In the genomic region with DNA sequence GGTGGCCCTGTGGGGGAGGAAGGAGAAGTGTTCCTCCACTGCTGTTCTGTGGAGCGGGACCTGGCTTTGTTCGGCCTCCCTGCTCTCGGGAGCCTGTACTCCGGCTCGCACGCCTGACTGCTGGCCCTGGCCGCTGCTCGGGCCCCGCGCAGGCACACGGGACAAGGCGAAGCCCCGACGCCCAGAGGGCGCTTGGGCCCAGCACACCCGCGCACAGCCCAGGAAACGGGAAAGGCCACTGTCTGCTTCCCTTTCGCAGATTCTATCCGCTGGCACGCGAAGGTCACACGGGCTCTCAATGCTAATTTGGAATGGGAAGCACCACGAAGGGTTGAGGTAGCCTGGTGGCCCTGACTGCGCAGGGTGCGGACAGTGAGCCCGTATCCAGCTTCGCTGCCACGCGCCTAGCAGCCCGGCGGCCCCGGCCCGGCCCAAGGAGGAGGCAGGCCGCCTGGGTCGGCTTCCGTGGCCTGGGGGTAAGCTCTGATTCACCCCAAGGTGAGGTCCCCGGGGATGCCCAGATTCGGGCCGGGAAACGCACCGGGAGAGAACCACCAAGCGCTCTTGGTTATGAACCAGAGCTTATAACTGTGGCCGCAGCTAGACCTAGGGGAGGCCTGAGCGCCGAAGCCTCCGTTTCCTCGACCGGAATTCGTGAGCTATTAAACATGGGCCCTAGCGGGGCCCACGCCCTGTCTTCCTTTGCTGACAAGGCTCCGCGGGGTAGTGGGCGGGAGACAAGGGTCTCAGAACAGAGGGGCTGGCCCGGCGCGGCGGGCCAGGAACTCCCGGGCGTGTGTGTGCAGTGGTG, we compare ENCODE assay signal across 9 cellular contexts. TPM values are rescaled to one million over a fixed set of nuclear protein-coding genes. Genes with fewer than 3 reads are reported as not detected.
DNase-seq lines count a peak whose midpoint lies in the region; ATAC-seq lines count a peak whose summit lies in the region.
"Had no signal": no experiment of that assay in that cellular context is flagged by ENCODE, and none has a peak within 500 bp of the region (broad histone marks: within the 10 kb centered on the region; RNA-seq: fewer than 3 reads in every experiment).

No MANE protein-coding gene starts in this region.

- H3K4me3 ChIP-seq in mesodermal cell (ENCODE audit: extremely low read depth, insufficient read depth, low read length, poor library complexity, severe bottlenecking) (peak overlapping the region; percentile 14), aorta (ENCODE audit: low read length in 2 of 2) (peak overlapping the region in 1 of 2 donors; percentile 8)

- H3K4me1 ChIP-seq in mesodermal cell (ENCODE audit: control insufficient read depth, insufficient read depth, low read length, poor library complexity, severe bottlenecking) (peaks cover 26% of the 10 kb centered on the region), aorta (ENCODE audit: control insufficient read depth in 1 of 2, insufficient read depth in 2 of 2, low read length in 2 of 2) (no peaks in the 10 kb centered on the region)

- no peaks in the 10 kb centered on the region for H3K36me3 ChIP-seq in mesodermal cell (ENCODE audit: control insufficient read depth, insufficient read depth, low read length)
- H3K36me3 ChIP-seq in aorta (ENCODE audit: control insufficient read depth in 1 of 2, insufficient read depth in 2 of 2, low read length in 1 of 2): no peaks in the 10 kb centered on the region

- no peak overlapping the region for H3K27ac ChIP-seq in mesodermal cell (ENCODE audit: low read depth, low read length, severe bottlenecking)
- no peak overlapping the region for H3K27ac ChIP-seq in aorta (ENCODE audit: low read depth in 1 of 2, low read length in 2 of 2)
- H3K27ac ChIP-seq: VCaP had no signal

- 47 to 57% methylated on average over 50 to 56 of the region's 61 CpGs for WGBS in mesodermal cell (ENCODE audit: insufficient coverage in 2 of 2), 2 experiments
- WGBS in aorta, 2 donors: 7 to 9% methylated on average over 60 to 61 of the region's 61 CpGs

- peak; percentile 9 for DNase-seq in stimulated activated CD4-positive, alpha-beta T cell treated with anti-CD3 and anti-CD28 coated beads, Interleukin-15, amount 100 ng/mL, for 24 hours
- DNase-seq in stimulated activated CD4-positive, alpha-beta T cell treated with anti-CD3 and anti-CD28 coated beads, Interleukin-4, amount 100 ng/mL, for 4 hours: no peak
- DNase-seq in ecto neural progenitor cell (ENCODE audit: low spot score) (peak; percentile 49), aorta (no peak), C1 segment of cervical spinal cord (lab: John Stamatoyannopoulos, UW) (no peak), DMS153 (lab: John Stamatoyannopoulos, UW) (no peak)
- DNase-seq in activated CD4-positive, alpha-beta T cell treated with anti-CD3 and anti-CD28 coated beads for 48 hours: no peak

- peaks cover 0 to 2% of the 10 kb centered on the region in 2 donors for H3K27me3 ChIP-seq in aorta (ENCODE audit: control insufficient read depth in 1 of 2, insufficient read depth in 2 of 2, low read length in 1 of 2)

- H3K9me3 ChIP-seq in mesodermal cell (ENCODE audit: control insufficient read depth, low read length): no peaks in the 10 kb centered on the region
- no peaks in the 10 kb centered on the region for H3K9me3 ChIP-seq in aorta (ENCODE audit: control insufficient read depth, low read length)

- intact Hi-C loops in aorta (cut with DNase I): no loop called here

- ATAC-seq in aorta (ENCODE audit: low FRiP score): peak; percentile 17

RNA-seq across cellular contexts. Expression of a gene that starts 19.7 kb away (rescaled TPM):
- 5.5 TPM for polyA plus RNA-seq in mesodermal cell (2013, experiment 1 of 2)
- 5.2 TPM for polyA plus RNA-seq in mesodermal cell (2013, experiment 2 of 2)
- total RNA-seq in aorta: 1 to 10 TPM; 2.2 to 2.3 TPM
- polyA plus RNA-seq in aorta: 1 to 10 TPM; 1.6 to 3.1 TPM

Comparison
In these comparisons a context has a peak if more than half of its experiments do, and no peak if none do; other contexts are left out.
1. DNase-seq: peak in stimulated activated CD4-positive, alpha-beta T cell treated with anti-CD3 and anti-CD28 coated beads, Interleukin-15, amount 100 ng/mL, for 24 hours (single experiment) and ecto neural progenitor cell (single experiment); none in stimulated activated CD4-positive, alpha-beta T cell treated with anti-CD3 and anti-CD28 coated beads, Interleukin-4, amount 100 ng/mL, for 4 hours (0 of 2), aorta (0 of 2), C1 segment of cervical spinal cord (0 of 14), activated CD4-positive, alpha-beta T cell treated with anti-CD3 and anti-CD28 coated beads for 48 hours (single experiment) and DMS153 (single experiment).